Comparison of ENCODE assay signal across 10 cellular contexts in the genomic region with DNA sequence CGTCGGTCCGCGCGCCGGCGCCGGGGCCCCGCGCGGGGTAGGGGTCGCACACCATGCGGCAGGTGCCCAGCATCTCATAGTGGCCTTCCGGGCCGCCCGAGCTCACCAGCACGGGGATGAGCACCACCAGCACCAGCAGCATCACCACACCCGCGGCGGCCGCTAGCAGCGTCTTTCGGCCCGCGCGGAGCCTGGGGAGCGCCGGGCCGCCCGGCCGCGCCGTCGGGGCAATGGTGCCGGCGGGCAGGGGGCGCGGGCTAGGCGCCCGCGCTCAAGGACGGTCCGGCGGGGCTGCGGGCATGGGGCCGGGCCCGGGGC. TPM values are rescaled to one million over a fixed set of nuclear protein-coding genes. Genes with fewer than 3 reads are reported as not detected.
DNase-seq lines count a peak whose midpoint lies in the region; ATAC-seq and TF ChIP-seq lines count a peak whose summit lies in the region.
"Had no signal": no experiment of that assay in that cellular context is flagged by ENCODE, and none has a peak within 500 bp of the region (broad histone marks: within the 10 kb centered on the region; RNA-seq: fewer than 3 reads in every experiment).

No MANE protein-coding gene starts in this region.

- peaks cover 19 to 53% (median 38%) of the 10 kb centered on the region in 6 donors for H3K4me1 ChIP-seq in spleen

- intact Hi-C loops in dorsolateral prefrontal cortex (cut with DNase I) (no loop called here), spleen (cut with DNase I; ENCODE audit: low total_unique reads) (loop anchor here (5.0 kb wide), 1 partner anchor 49 kb away; no protein-coding TSS in a partner anchor)

- H3K4me3 ChIP-seq in dorsolateral prefrontal cortex (peak overlapping the region in 46 of 59 donors; percentile 0 to 65 (median 42)), spleen (peak overlapping the region in 5 of 8 donors; percentile 16 to 68 (median 39))

- no peak for TF ChIP-seq POLR2A in spleen (IDR thresholded peaks at IDR 0.05)

- ATAC-seq in GM19035 (IDR thresholded peaks at IDR 0.05; ENCODE audit: unreplicated experiment), result peak; percentile 6
- peak; percentile 10 for ATAC-seq in HG03045 (IDR thresholded peaks at IDR 0.05; ENCODE audit: unreplicated experiment)

- no peak for DNase-seq in dorsolateral prefrontal cortex
- DNase-seq in spleen, result no peak
- no peak for DNase-seq in SIG-M5 treated with dmso at 0.1 percent for 504 hours (lab: John Stamatoyannopoulos, UW; ENCODE audit: unreplicated experiment)
- no peak for DNase-seq in NCI-H526 treated with DMSO at 0.1 percent for 48 hours (lab: John Stamatoyannopoulos, UW)
- DNase-seq in activated gamma-delta T cell treated with Interleukin-2 at 50 U/mL for 16 hours, result no peak

- no peak for TF ChIP-seq CTCF in dorsolateral prefrontal cortex (IDR thresholded peaks at IDR 0.05 in 54 of 56, conservative IDR thresholded peaks at IDR 0.05 in 2 of 56; ENCODE audit: low read depth in 1 of 56, partially characterized antibody in 56 of 56)
- TF ChIP-seq CTCF in spleen (IDR thresholded peaks at IDR 0.05 in 8 of 11, conservative IDR thresholded peaks at IDR 0.05 in 3 of 11), result no peak

- H3K36me3 ChIP-seq in spleen, result no peaks in the 10 kb centered on the region

- 1 to 3% (median 2%) methylated on average over 21 to 47 of the region's 47 CpGs; no CpG with 5 or more reads in 1 of the 5 donors for WGBS in spleen, 5 donors

- peaks cover 0 to 56% (median 32%) of the 10 kb centered on the region in 45 donors for H3K27me3 ChIP-seq in dorsolateral prefrontal cortex
- H3K27me3 ChIP-seq in spleen (replicated peaks in 1 of 7), result peaks cover 4 to 100% (median 65%) of the 10 kb centered on the region in 7 donors

- H3K27ac ChIP-seq in dorsolateral prefrontal cortex (no peak overlapping the region), spleen (no peak overlapping the region)
- H3K27ac ChIP-seq: epithelial cell of prostate had no signal

- no peaks in the 10 kb centered on the region for H3K9me3 ChIP-seq in spleen

RNA-seq across cellular contexts. Expression of a gene that starts 0.2 kb away (rescaled TPM):
- 10 to 100 TPM in 118 of 120 experiments, 1 to 10 TPM in 2; 7.4 to 35.3 (median 19.6) TPM for total RNA-seq in dorsolateral prefrontal cortex
- total RNA-seq in spleen, result under 1 TPM in 1 of 7 donors, not detected in 6; 0.20 TPM
- polyA plus RNA-seq in spleen, result under 1 TPM in 1 of 3 donors, not detected in 2; 0.38 TPM
- total RNA-seq: subcutaneous adipose tissue had no signal

RNA-seq across cellular contexts. Expression of a gene that starts 20.3 kb away (rescaled TPM):
- total RNA-seq in dorsolateral prefrontal cortex (1 to 10 TPM in 5 of 120 experiments, under 1 TPM in 98, not detected in 17; 0.10 to 2.1 (median 0.33) TPM), spleen (1 to 10 TPM; 1.1 to 5.8 (median 4.4) TPM)
- 1 to 10 TPM in 2 of 3 donors, under 1 TPM in 1; 0.26 to 1.5 (median 1.2) TPM for polyA plus RNA-seq in spleen

RNA-seq across cellular contexts. Expression of a gene that starts 52.6 kb away (rescaled TPM):
- total RNA-seq in dorsolateral prefrontal cortex, result over 10,000 TPM in 24 of 120 experiments, 1,000 to 10,000 TPM in 96; 2,686 to 23,814 (median 7,188) TPM
- 1 to 10 TPM in 1 of 7 donors, under 1 TPM in 2, not detected in 4; 0.41 to 1.7 (median 0.54) TPM for total RNA-seq in spleen
- under 1 TPM in 2 of 3 donors, not detected in 1; 0.32 to 0.61 TPM for polyA plus RNA-seq in spleen
- total RNA-seq: M059J had no signal

Comparison
In these comparisons a context has a peak if more than half of its experiments do, and no peak if none do; other contexts are left out.
1. RNA of a gene that starts 0.2 kb away (total RNA-seq): 7.4 to 35.3 TPM in dorsolateral prefrontal cortex; 0.20 TPM in spleen; every median in the first group is over 4 times any median in the second.
2. RNA of a gene that starts 52.6 kb away (total RNA-seq): 2,686 to 23,814 TPM in dorsolateral prefrontal cortex; 0.41 to 1.7 TPM in spleen; every median in the first group is over 1,000 times any median in the second.